ENCODE assay signal across 1 cellular context in the genomic region with DNA sequence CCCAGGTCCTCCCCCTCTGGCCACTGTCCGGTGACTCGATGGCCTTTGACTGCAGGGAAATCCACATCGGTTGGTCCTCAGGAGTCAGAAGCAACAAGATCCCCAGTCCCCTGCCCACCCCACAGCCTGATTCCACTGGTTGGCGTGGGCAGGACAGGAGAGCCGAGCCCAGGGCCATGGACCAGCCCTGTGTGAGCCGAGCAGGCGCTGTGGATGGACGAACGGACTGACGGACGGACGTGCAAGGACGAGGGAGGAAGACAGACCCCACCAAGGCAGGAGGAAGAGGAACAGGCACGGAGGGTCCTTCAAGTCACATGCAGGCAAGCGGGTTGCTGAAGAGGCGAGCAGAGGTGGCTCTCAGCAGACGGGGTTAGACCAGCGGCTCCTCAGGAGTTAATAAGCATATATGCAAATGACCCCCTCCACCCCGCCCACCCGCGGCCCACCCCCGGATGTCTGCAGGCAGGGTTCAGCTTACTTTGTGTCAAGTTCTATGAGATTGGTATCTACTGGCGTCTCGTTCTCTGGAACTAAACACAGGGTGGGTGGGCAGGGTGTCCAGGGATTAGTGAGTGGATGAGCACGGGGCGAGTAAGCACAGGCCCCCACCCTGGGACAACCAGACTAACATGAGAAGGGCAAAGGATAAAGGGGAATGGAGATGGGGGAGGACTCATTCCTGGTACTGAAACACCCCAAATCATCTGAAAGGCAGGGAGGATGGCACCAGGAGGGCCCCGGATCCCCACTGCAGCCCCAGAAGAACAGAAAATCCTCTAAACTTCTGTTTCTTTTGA.
TF ChIP-seq lines count a peak whose summit lies in the region.

No MANE protein-coding gene starts in this region.

TF ChIP-seq in IMR-90, 13 proteins besides CTCF, POLR2A, EP300 and RAD21:
- TF ChIP-seq, protein P1, sequence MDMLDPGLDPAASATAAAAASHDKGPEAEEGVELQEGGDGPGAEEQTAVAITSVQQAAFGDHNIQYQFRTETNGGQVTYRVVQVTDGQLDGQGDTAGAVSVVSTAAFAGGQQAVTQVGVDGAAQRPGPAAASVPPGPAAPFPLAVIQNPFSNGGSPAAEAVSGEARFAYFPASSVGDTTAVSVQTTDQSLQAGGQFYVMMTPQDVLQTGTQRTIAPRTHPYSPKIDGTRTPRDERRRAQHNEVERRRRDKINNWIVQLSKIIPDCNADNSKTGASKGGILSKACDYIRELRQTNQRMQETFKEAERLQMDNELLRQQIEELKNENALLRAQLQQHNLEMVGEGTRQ (IDR thresholded peaks at IDR 0.05; ENCODE audit: low read depth, low read length): no peak
- TF ChIP-seq CHD1 (IDR thresholded peaks at IDR 0.05; ENCODE audit: low read depth, low read length): no peak
